ENCODE assay signal across 11 cellular contexts in genomic region chr10:96588601-96589419, GRCh38. TPM values are rescaled to one million over a fixed set of nuclear protein-coding genes. Genes with fewer than 3 reads are reported as not detected.
DNase-seq lines count a peak whose midpoint lies in the region; ATAC-seq lines count a peak whose summit lies in the region.
"Had no signal": no experiment of that assay in that cellular context is flagged by ENCODE, and none has a peak within 500 bp of the region (broad histone marks: within the 10 kb centered on the region; RNA-seq: fewer than 3 reads in every experiment).

No MANE protein-coding gene starts in this region.

- ATAC-seq in HG02973 (IDR thresholded peaks at IDR 0.05; ENCODE audit: unreplicated experiment): peak; percentile 45
- peak; percentile 13 for ATAC-seq in stimulated activated memory B cell treated with anti-CD40 and anti-IgM and Interleukin-4, amounts not matched to agents 10 μg/mL and 1 μg/mL and 100 μg/mL, for 72 hours

- intact Hi-C loops in activated T-helper 1 cell treated with anti-CD3 and anti-CD28 coated beads, Interleukin-12 subunit alpha, Interleukin-12 subunit beta, Interleukin-2, Interleukin-4 antibody, amounts not matched to agents 30 ng/mL and 10 ng/mL and 1 ng/mL, durations not matched to agents 14 hours and 24 hours and 36 hours (cut with micrococcal nuclease): loop anchor here (1.0 to 10.0 kb wide), 16 partner anchors 24 to 1546 kb away; partner anchors contain the start of genes ARHGAP19, CC2D2B, CCNJ and FRAT2

- H3K36me3 Mint-ChIP-seq in activated T-helper 1 cell treated with anti-CD3 and anti-CD28 coated beads, Interleukin-12 subunit alpha, Interleukin-12 subunit beta, Interleukin-2, Interleukin-4 antibody, amounts not matched to agents 30 ng/mL and 10 ng/mL and 1 ng/mL, durations not matched to agents 14 hours and 24 hours and 36 hours (ENCODE audit: low read depth): peaks cover 3% of the 10 kb centered on the region
- peaks cover 7% of the 10 kb centered on the region for H3K36me3 Mint-ChIP-seq in stimulated activated memory B cell treated with anti-CD40 and anti-IgM and Interleukin-4, amounts not matched to agents 10 μg/mL and 1 μg/mL and 100 μg/mL, for 72 hours

- peak; percentile 29 for DNase-seq in activated T-cell treated with anti-CD3 and anti-CD28 coated beads for 24 hours (ENCODE audit: low read depth)
- no peak for DNase-seq in activated T-cell treated with anti-CD3 and anti-CD28 coated beads for 4 hours
- peak; percentile 11 for DNase-seq in activated T-helper 1 cell treated with anti-CD3 and anti-CD28 coated beads, Interleukin-12 subunit alpha, Interleukin-12 subunit beta, Interleukin-2, Interleukin-4 antibody, amounts not matched to agents 30 ng/mL and 10 ng/mL and 1 ng/mL, durations not matched to agents 14 hours and 24 hours and 36 hours (ENCODE audit: low spot score)
- DNase-seq in amniotic stem cell (lab: John Stamatoyannopoulos, UW): no peak
- no peak for DNase-seq in NCI-H1694 (lab: John Stamatoyannopoulos, UW)
- DNase-seq in DMS79 treated with DMSO at 0.1 percent for 48 hours (lab: John Stamatoyannopoulos, UW): no peak
- DNase-seq: activated gamma-delta T cell treated with Interleukin-2 at 50 U/mL for 16 hours, posterior cingulate gyrus, upper lobe of right lung had no signal

- no peak overlapping the region for H3K4me3 Mint-ChIP-seq in activated T-helper 1 cell treated with anti-CD3 and anti-CD28 coated beads, Interleukin-12 subunit alpha, Interleukin-12 subunit beta, Interleukin-2, Interleukin-4 antibody, amounts not matched to agents 30 ng/mL and 10 ng/mL and 1 ng/mL, durations not matched to agents 14 hours and 24 hours and 36 hours
- no peak overlapping the region for H3K4me3 Mint-ChIP-seq in stimulated activated memory B cell treated with anti-CD40 and anti-IgM and Interleukin-4, amounts not matched to agents 10 μg/mL and 1 μg/mL and 100 μg/mL, for 72 hours

- no peak overlapping the region for H3K27ac Mint-ChIP-seq in activated T-helper 1 cell treated with anti-CD3 and anti-CD28 coated beads, Interleukin-12 subunit alpha, Interleukin-12 subunit beta, Interleukin-2, Interleukin-4 antibody, amounts not matched to agents 30 ng/mL and 10 ng/mL and 1 ng/mL, durations not matched to agents 14 hours and 24 hours and 36 hours
- H3K27ac Mint-ChIP-seq in stimulated activated memory B cell treated with anti-CD40 and anti-IgM and Interleukin-4, amounts not matched to agents 10 μg/mL and 1 μg/mL and 100 μg/mL, for 72 hours: no peak overlapping the region

- peaks cover 33% of the 10 kb centered on the region for H3K4me1 Mint-ChIP-seq in activated T-helper 1 cell treated with anti-CD3 and anti-CD28 coated beads, Interleukin-12 subunit alpha, Interleukin-12 subunit beta, Interleukin-2, Interleukin-4 antibody, amounts not matched to agents 30 ng/mL and 10 ng/mL and 1 ng/mL, durations not matched to agents 14 hours and 24 hours and 36 hours (ENCODE audit: low read depth)
- H3K4me1 Mint-ChIP-seq in stimulated activated memory B cell treated with anti-CD40 and anti-IgM and Interleukin-4, amounts not matched to agents 10 μg/mL and 1 μg/mL and 100 μg/mL, for 72 hours: peaks cover 33% of the 10 kb centered on the region

- no peaks in the 10 kb centered on the region for H3K9me3 Mint-ChIP-seq in activated T-helper 1 cell treated with anti-CD3 and anti-CD28 coated beads, Interleukin-12 subunit alpha, Interleukin-12 subunit beta, Interleukin-2, Interleukin-4 antibody, amounts not matched to agents 30 ng/mL and 10 ng/mL and 1 ng/mL, durations not matched to agents 14 hours and 24 hours and 36 hours
- no peaks in the 10 kb centered on the region for H3K9me3 Mint-ChIP-seq in stimulated activated memory B cell treated with anti-CD40 and anti-IgM and Interleukin-4, amounts not matched to agents 10 μg/mL and 1 μg/mL and 100 μg/mL, for 72 hours

- peaks cover 11% of the 10 kb centered on the region for H3K27me3 Mint-ChIP-seq in activated T-helper 1 cell treated with anti-CD3 and anti-CD28 coated beads, Interleukin-12 subunit alpha, Interleukin-12 subunit beta, Interleukin-2, Interleukin-4 antibody, amounts not matched to agents 30 ng/mL and 10 ng/mL and 1 ng/mL, durations not matched to agents 14 hours and 24 hours and 36 hours (ENCODE audit: insufficient read depth)
- no peaks in the 10 kb centered on the region for H3K27me3 Mint-ChIP-seq in stimulated activated memory B cell treated with anti-CD40 and anti-IgM and Interleukin-4, amounts not matched to agents 10 μg/mL and 1 μg/mL and 100 μg/mL, for 72 hours

RNA-seq across cellular contexts. Expression of gene TM9SF3, which starts 2.0 kb away (rescaled TPM):
- 81.7 and 87.7 TPM in 2 replicates for total RNA-seq in activated T-helper 1 cell treated with anti-CD3 and anti-CD28 coated beads, Interleukin-12 subunit alpha, Interleukin-12 subunit beta, Interleukin-2, Interleukin-4 antibody, amounts not matched to agents 30 ng/mL and 10 ng/mL and 1 ng/mL, durations not matched to agents 14 hours and 24 hours and 36 hours

Comparison
In these comparisons a context has a peak if more than half of its experiments do, and no peak if none do; other contexts are left out.
1. DNase-seq: peak in activated T-cell treated with anti-CD3 and anti-CD28 coated beads for 24 hours (single experiment) and activated T-helper 1 cell treated with anti-CD3 and anti-CD28 coated beads, Interleukin-12 subunit alpha, Interleukin-12 subunit beta, Interleukin-2, Interleukin-4 antibody, amounts not matched to agents 30 ng/mL and 10 ng/mL and 1 ng/mL, durations not matched to agents 14 hours and 24 hours and 36 hours (single experiment); none in activated T-cell treated with anti-CD3 and anti-CD28 coated beads for 4 hours (single experiment), amniotic stem cell (single experiment), NCI-H1694 (single experiment) and DMS79 treated with DMSO at 0.1 percent for 48 hours (single experiment).